ENCODE assay signal across 8 cellular contexts in the genomic region with DNA sequence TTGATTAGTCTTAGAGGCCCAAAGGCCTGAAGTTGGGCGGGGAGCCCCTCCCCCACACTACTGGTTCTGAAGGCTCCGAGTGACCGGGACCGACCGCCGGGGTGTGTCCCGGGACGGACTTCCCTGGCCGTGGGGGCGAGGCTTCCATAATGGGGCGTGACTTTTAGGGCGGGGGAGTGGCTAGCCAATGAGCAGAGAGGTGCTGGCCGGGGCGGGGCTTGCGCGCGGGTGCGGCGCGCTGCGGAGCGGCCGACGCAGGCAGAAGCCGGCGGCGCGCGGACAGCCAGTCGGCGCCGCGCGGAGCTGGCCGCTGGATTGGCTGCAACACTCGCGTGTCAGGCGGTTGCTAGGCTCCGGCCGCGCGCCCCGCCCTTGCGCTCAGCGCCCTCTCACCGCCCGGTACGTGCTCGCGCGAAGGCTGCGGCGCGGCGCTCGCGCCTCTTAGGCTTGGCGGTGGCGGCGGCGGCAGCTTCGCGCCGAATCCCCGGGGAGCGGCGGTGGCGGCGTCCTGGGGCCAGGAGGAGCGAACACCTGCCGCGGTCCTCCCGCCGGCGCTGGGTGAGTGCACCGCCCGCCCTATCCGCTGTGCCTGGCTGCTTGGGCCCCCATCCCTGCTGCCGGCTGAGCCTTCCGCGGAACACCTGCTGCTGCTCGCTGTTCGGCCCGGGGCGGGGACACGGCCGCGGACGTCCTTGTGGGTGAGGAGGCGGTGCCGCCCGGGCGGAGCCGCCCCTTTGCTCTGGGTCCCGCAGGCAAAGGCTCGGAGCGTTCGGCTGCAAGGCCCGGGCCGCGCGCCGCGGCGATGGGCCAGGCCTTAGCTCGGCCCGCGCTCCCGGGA. TPM values are rescaled to one million over a fixed set of nuclear protein-coding genes. Genes with fewer than 3 reads are reported as not detected.
DNase-seq lines count a peak whose midpoint lies in the region; ATAC-seq and TF ChIP-seq lines count a peak whose summit lies in the region.

A gene (plus strand): TSS at position 392 of the 838 bp plus-strand sequence. CDS start 40,268 bp downstream, outside the sequence.

- no peaks in the 10 kb centered on the region for H3K9me3 Mint-ChIP-seq in activated naive CD4-positive, alpha-beta T cell treated with anti-CD3 and anti-CD28 coated beads, Interleukin-2, amount 50 U/mL, for 72 hours

- H3K27ac Mint-ChIP-seq in activated naive CD4-positive, alpha-beta T cell treated with anti-CD3 and anti-CD28 coated beads, Interleukin-2, amount 50 U/mL, for 72 hours: peak within 1 kb of the TSS; percentile 88 to 93

- peak; percentile 99 for DNase-seq in GM10266 (ENCODE audit: extremely low spot score)
- peak; percentile 78 for DNase-seq in NCI-H1105 (lab: John Stamatoyannopoulos, UW)
- peak; percentile 92 for DNase-seq in SKM-1 (lab: John Stamatoyannopoulos, UW; ENCODE audit: unreplicated experiment)
- DNase-seq in activated naive CD4-positive, alpha-beta T cell treated with anti-CD3 and anti-CD28 coated beads, Interleukin-2, amount 50 U/mL, for 72 hours (ENCODE audit: low spot score in 2 of 2): peak; percentile 98
- DNase-seq in glomerular endothelial cell (ENCODE audit: extremely low read depth, low read depth, low spot score): no peak
- DNase-seq in omental fat pad (ENCODE audit: low spot score): peak; percentile 97

- peak within 1 kb of the TSS; percentile 95 for H3K27ac ChIP-seq in temporal lobe (ENCODE audit: low read depth, low read length)

- H3K36me3 Mint-ChIP-seq in activated naive CD4-positive, alpha-beta T cell treated with anti-CD3 and anti-CD28 coated beads, Interleukin-2, amount 50 U/mL, for 72 hours: peaks cover 0 to 15% of the 10 kb centered on the region in 2 donors

- TF ChIP-seq CTCF in GM10266 (IDR thresholded peaks at IDR 0.05; ENCODE audit: control insufficient read depth, insufficient read depth, low read depth, missing control alignments) (no peak), omental fat pad (IDR thresholded peaks at IDR 0.05) (no peak)

- ATAC-seq in HG02623 (IDR thresholded peaks at IDR 0.05; ENCODE audit: unreplicated experiment) (peak; percentile 73), omental fat pad (ENCODE audit: low FRiP score) (peak; percentile 92)
- ATAC-seq in activated naive CD4-positive, alpha-beta T cell treated with anti-CD3 and anti-CD28 coated beads, Interleukin-2, amount 50 U/mL, for 72 hours: peak; percentile 94

RNA-seq across cellular contexts. Expression of the gene that starts here (rescaled TPM):
- total RNA-seq in activated naive CD4-positive, alpha-beta T cell treated with anti-CD3 and anti-CD28 coated beads, Interleukin-2, amount 50 U/mL, for 72 hours: 10 to 100 TPM in 1 of 2 donors, 1 to 10 TPM in 1; 9.3 to 10.1 TPM
- 99.3 and 111 TPM in 2 replicates for total RNA-seq in glomerular endothelial cell
- 10 to 100 TPM; 37.8 to 65.0 (median 44.4) TPM for total RNA-seq in omental fat pad
- total RNA-seq in temporal lobe: 28.0 TPM
